8 cellular contexts compared by ENCODE assay signal in genomic region chr3:185823280-185824044, GRCh38. TPM values are rescaled to one million over a fixed set of nuclear protein-coding genes. Genes with fewer than 3 reads are reported as not detected.
A peak's percentile ranks its signal among the peaks of the same experiment; 100 is the strongest.
DNase-seq lines count a peak whose midpoint lies in the region; ATAC-seq and TF ChIP-seq lines count a peak whose summit lies in the region.

No MANE protein-coding gene starts in this region.

- H3K9me3 Mint-ChIP-seq in activated CD8-positive, alpha-beta T cell treated with anti-CD3 and anti-CD28 coated beads, Interleukin-2, amount 10 ng/mL, durations not matched to agents 7 days and 5 days (ENCODE audit: insufficient read depth) = no peaks in the 10 kb centered on the region
- no peaks in the 10 kb centered on the region for H3K9me3 Mint-ChIP-seq in natural killer cell treated with Interleukin-12 subunit alpha and Interleukin-12 subunit beta and Interleukin-15 and Interleukin-18, amount 100 ng/mL, for 72 hours

- H3K4me3 ChIP-seq in Jurkat, Clone E6-1 (ENCODE audit: low read length) = peak overlapping the region; percentile 27
- H3K4me3 ChIP-seq in fibroblast of lung (replicated peaks in 1 of 4; ENCODE audit: control extremely low read depth in 1 of 4, insufficient read depth in 1 of 4, low read depth in 3 of 4, low read length in 4 of 4) = peak overlapping the region; percentile 77 to 91 (median 82)

- H3K27me3 ChIP-seq in fibroblast of lung (ENCODE audit: control insufficient read depth, insufficient read depth, low read length) = no peaks in the 10 kb centered on the region

- CTCF ChIA-PET in activated CD8-positive, alpha-beta T cell treated with anti-CD3 and anti-CD28 coated beads, Interleukin-2, amount 10 ng/mL, durations not matched to agents 7 days and 5 days (lab: Charles Lee) = interaction anchor here (1.0 to 1.5 kb wide), 2 partner anchors 19 to 120 kb away, joined by 3 to 8 read pairs; no protein-coding TSS in a partner anchor

- peak; percentile 13 to 15 for TF ChIP-seq CTCF in fibroblast of lung (conservative IDR thresholded peaks at IDR 0.05 in 1 of 2, IDR thresholded peaks at IDR 0.05 in 1 of 2; ENCODE audit: low read depth in 1 of 2, low read length in 2 of 2)

- no peaks in the 10 kb centered on the region for H3K9me3 ChIP-seq in fibroblast of lung (ENCODE audit: control insufficient read depth, insufficient read depth, low read depth, low read length)

- peaks cover 63% of the 10 kb centered on the region for H3K27me3 Mint-ChIP-seq in activated CD8-positive, alpha-beta T cell treated with anti-CD3 and anti-CD28 coated beads, Interleukin-2, amount 10 ng/mL, durations not matched to agents 7 days and 5 days (ENCODE audit: low read depth)
- H3K27me3 Mint-ChIP-seq in natural killer cell treated with Interleukin-12 subunit alpha and Interleukin-12 subunit beta and Interleukin-15 and Interleukin-18, amount 100 ng/mL, for 72 hours = peaks cover 28 to 41% of the 10 kb centered on the region in 2 donors

- POLR2A ChIA-PET in activated CD8-positive, alpha-beta T cell treated with anti-CD3 and anti-CD28 coated beads, Interleukin-2, amount 10 ng/mL, durations not matched to agents 7 days and 5 days (lab: Charles Lee) = no interaction called here

- H3K36me3 Mint-ChIP-seq in activated CD8-positive, alpha-beta T cell treated with anti-CD3 and anti-CD28 coated beads, Interleukin-2, amount 10 ng/mL, durations not matched to agents 7 days and 5 days (ENCODE audit: low read depth) = no peaks in the 10 kb centered on the region
- no peaks in the 10 kb centered on the region for H3K36me3 Mint-ChIP-seq in natural killer cell treated with Interleukin-12 subunit alpha and Interleukin-12 subunit beta and Interleukin-15 and Interleukin-18, amount 100 ng/mL, for 72 hours

- peaks cover 6% of the 10 kb centered on the region for H3K4me1 ChIP-seq in fibroblast of lung (ENCODE audit: control insufficient read depth, extremely low read depth, insufficient read depth, low read length)

- peak overlapping the region; percentile 85 for H3K9ac ChIP-seq in fibroblast of lung (ENCODE audit: insufficient read depth, low read length)

- H3K4me1 Mint-ChIP-seq in activated CD8-positive, alpha-beta T cell treated with anti-CD3 and anti-CD28 coated beads, Interleukin-2, amount 10 ng/mL, durations not matched to agents 7 days and 5 days (ENCODE audit: low read depth) = peaks cover 11% of the 10 kb centered on the region
- H3K4me1 Mint-ChIP-seq in natural killer cell treated with Interleukin-12 subunit alpha and Interleukin-12 subunit beta and Interleukin-15 and Interleukin-18, amount 100 ng/mL, for 72 hours (ENCODE audit: low read depth in 2 of 2) = peaks cover 0 to 15% of the 10 kb centered on the region in 2 donors

- peak overlapping the region; percentile 81 for H3K4me2 ChIP-seq in fibroblast of lung (ENCODE audit: extremely low read depth, insufficient read depth, low read length)

- H3K4me3 Mint-ChIP-seq in activated CD8-positive, alpha-beta T cell treated with anti-CD3 and anti-CD28 coated beads, Interleukin-2, amount 10 ng/mL, durations not matched to agents 7 days and 5 days = peak overlapping the region; percentile 70
- peak overlapping the region; percentile 82 for H3K4me3 Mint-ChIP-seq in natural killer cell treated with Interleukin-12 subunit alpha and Interleukin-12 subunit beta and Interleukin-15 and Interleukin-18, amount 100 ng/mL, for 72 hours

- DNase-seq in Caki2 (ENCODE audit: low read depth) (peak; percentile 56), fibroblast of lung (ENCODE audit: low read depth in 2 of 2) (peak; percentile 40 to 62), foreskin melanocyte (no peak)
- no peak for DNase-seq in Jurkat, Clone E6-1 (ENCODE audit: low read depth, low spot score)
- DNase-seq in activated CD8-positive, alpha-beta T cell treated with anti-CD3 and anti-CD28 coated beads, Interleukin-2, amount 10 ng/mL, durations not matched to agents 7 days and 5 days = peak; percentile 26
- DNase-seq in natural killer cell treated with Interleukin-12 subunit alpha and Interleukin-12 subunit beta and Interleukin-15 and Interleukin-18, amount 100 ng/mL, for 72 hours (ENCODE audit: low spot score) = peak; percentile 73

- H3K27ac Mint-ChIP-seq in activated CD8-positive, alpha-beta T cell treated with anti-CD3 and anti-CD28 coated beads, Interleukin-2, amount 10 ng/mL, durations not matched to agents 7 days and 5 days = no peak overlapping the region
- H3K27ac Mint-ChIP-seq in natural killer cell treated with Interleukin-12 subunit alpha and Interleukin-12 subunit beta and Interleukin-15 and Interleukin-18, amount 100 ng/mL, for 72 hours = peak overlapping the region in 1 of 2 donors; percentile 54

- H2AFZ ChIP-seq in fibroblast of lung (ENCODE audit: low read length) = no peak overlapping the region

- H3K79me2 ChIP-seq in fibroblast of lung (ENCODE audit: control insufficient read depth, insufficient read depth, low read length) = peaks cover 69% of the 10 kb centered on the region

- H4K20me1 ChIP-seq in fibroblast of lung (ENCODE audit: control insufficient read depth, extremely low read depth, insufficient read depth, low read length) = no peaks in the 10 kb centered on the region

- peak; percentile 30 for ATAC-seq in activated CD8-positive, alpha-beta T cell treated with anti-CD3 and anti-CD28 coated beads, Interleukin-2, amount 10 ng/mL, durations not matched to agents 7 days and 5 days
- peak in 1 of 2 donors; percentile 28 for ATAC-seq in natural killer cell treated with Interleukin-12 subunit alpha and Interleukin-12 subunit beta and Interleukin-15 and Interleukin-18, amount 100 ng/mL, for 72 hours
- ATAC-seq in GM18867 (IDR thresholded peaks at IDR 0.05; ENCODE audit: unreplicated experiment) (no peak), HG03460 (IDR thresholded peaks at IDR 0.05; ENCODE audit: unreplicated experiment) (no peak)

- no peaks in the 10 kb centered on the region for H3K36me3 ChIP-seq in fibroblast of lung (ENCODE audit: control insufficient read depth, insufficient read depth, low read length)

- in situ Hi-C loops in Caki2 (cut with HindIII; ENCODE audit: low pct_unique_long_range_greater_than_20kb, low sequenced_read_pairs) = loop anchor here (10.0 kb wide), 1 partner anchor 101 kb away; no protein-coding TSS in a partner anchor

- peak overlapping the region; percentile 85 for H3K27ac ChIP-seq in fibroblast of lung (ENCODE audit: insufficient read depth, low read length)

RNA-seq across cellular contexts. Expression of gene IGF2BP2, which starts 1.4 kb away (rescaled TPM):
- 23.0 and 27.6 TPM in 2 replicates for total RNA-seq in Caki2 (2014; rRNA removed; shearing (Covaris generic); ENCODE audit: low replicate concordance)
- 7.7 TPM for polyA plus RNA-seq in Jurkat, Clone E6-1 (2012; ENCODE audit: insufficient read depth, insufficient read length)
- under 1 TPM; 0.21 to 0.32 TPM for total RNA-seq in activated CD8-positive, alpha-beta T cell treated with anti-CD3 and anti-CD28 coated beads, Interleukin-2, amount 10 ng/mL, durations not matched to agents 7 days and 5 days
- total RNA-seq in fibroblast of lung = 26.2 and 46.1 TPM in 2 replicates
- polyA plus RNA-seq in fibroblast of lung = 5.5 and 7.1 TPM in 2 replicates
- 72.6 and 75.1 TPM in 2 replicates for polyA plus RNA-seq in fibroblast of lung (2012)
- polyA minus RNA-seq in fibroblast of lung (ENCODE audit: low replicate concordance) = 26.0 and 30.6 TPM in 2 replicates
- total RNA-seq in natural killer cell treated with Interleukin-12 subunit alpha and Interleukin-12 subunit beta and Interleukin-15 and Interleukin-18, amount 100 ng/mL, for 72 hours = 1 to 10 TPM; 3.5 to 5.0 TPM

Comparison
In these comparisons a context has a peak if more than half of its experiments do, and no peak if none do; other contexts are left out.
1. DNase-seq: peak in Caki2 (single experiment), activated CD8-positive, alpha-beta T cell treated with anti-CD3 and anti-CD28 coated beads, Interleukin-2, amount 10 ng/mL, durations not matched to agents 7 days and 5 days (single experiment), fibroblast of lung (2 of 2) and natural killer cell treated with Interleukin-12 subunit alpha and Interleukin-12 subunit beta and Interleukin-15 and Interleukin-18, amount 100 ng/mL, for 72 hours (single experiment); none in Jurkat, Clone E6-1 (single experiment) and foreskin melanocyte (single experiment).